Comparison of ENCODE assay signal across 13 cellular contexts in the genomic region with DNA sequence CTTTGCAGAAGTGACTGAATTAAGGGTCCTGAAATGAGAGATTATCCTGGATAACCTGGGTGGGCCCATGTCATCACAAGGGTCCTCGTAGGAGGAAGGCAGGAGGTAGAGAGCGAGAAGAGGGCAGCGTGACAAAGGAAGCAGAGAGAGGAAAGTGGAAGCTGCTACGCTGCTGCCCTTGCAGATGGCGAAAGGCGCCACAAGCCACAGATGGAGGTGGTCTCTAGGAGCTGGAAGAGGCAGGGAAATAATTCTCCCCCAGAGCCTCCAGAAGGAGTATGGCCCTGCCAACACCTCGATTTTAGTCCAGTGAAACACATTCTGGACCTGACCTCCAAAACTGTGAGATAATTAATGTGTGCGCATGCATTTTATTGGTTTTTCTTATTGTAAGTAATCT. TPM values are rescaled to one million over a fixed set of nuclear protein-coding genes. Genes with fewer than 3 reads are reported as not detected.
DNase-seq lines count a peak whose midpoint lies in the region; ATAC-seq and TF ChIP-seq lines count a peak whose summit lies in the region.
"Had no signal": no experiment of that assay in that cellular context is flagged by ENCODE, and none has a peak within 500 bp of the region (broad histone marks: within the 10 kb centered on the region; RNA-seq: fewer than 3 reads in every experiment).

No MANE protein-coding gene starts in this region.

- ATAC-seq in activated B cell treated with CpG ODN at 0.5 μM for 24 hours (ENCODE audit: low read depth) (no peak), right lobe of liver (no peak), GM18505 (IDR thresholded peaks at IDR 0.05; ENCODE audit: unreplicated experiment) (no peak), HG02884 (IDR thresholded peaks at IDR 0.05; ENCODE audit: unreplicated experiment) (no peak)
- ATAC-seq: activated naive CD4-positive, alpha-beta T cell treated with anti-CD3 and anti-CD28 coated beads, Interleukin-2, amount 50 U/mL, for 72 hours had no signal

- no peak overlapping the region for H3K9ac ChIP-seq in stomach smooth muscle (ENCODE audit: low read length in 2 of 2)

- H3K36me3 ChIP-seq in right lobe of liver (no peaks in the 10 kb centered on the region), stomach smooth muscle (ENCODE audit: control insufficient read depth in 2 of 2, insufficient read depth in 2 of 2, low read length in 2 of 2) (no peaks in the 10 kb centered on the region)

- CTCF ChIA-PET in activated B cell treated with CpG ODN at 0.5 μM for 24 hours (lab: Charles Lee), result no interaction called here

- no peaks in the 10 kb centered on the region for H3K9me3 Mint-ChIP-seq in IgD-negative memory B cell
- no peaks in the 10 kb centered on the region for H3K9me3 Mint-ChIP-seq in activated B cell treated with CpG ODN at 0.5 μM for 24 hours
- H3K9me3 Mint-ChIP-seq: activated naive CD4-positive, alpha-beta T cell treated with anti-CD3 and anti-CD28 coated beads, Interleukin-2, amount 50 U/mL, for 72 hours had no signal

- no peak for TF ChIP-seq CTCF in activated B cell treated with CpG ODN at 0.5 μM for 24 hours (IDR thresholded peaks at IDR 0.05)
- no peak for TF ChIP-seq CTCF in right lobe of liver (IDR thresholded peaks at IDR 0.05)

- no peaks in the 10 kb centered on the region for H3K27me3 ChIP-seq in right lobe of liver
- no peaks in the 10 kb centered on the region for H3K27me3 ChIP-seq in stomach smooth muscle (ENCODE audit: control insufficient read depth in 1 of 2, insufficient read depth in 2 of 2, low read length in 2 of 2)

- POLR2A ChIA-PET in activated B cell treated with CpG ODN at 0.5 μM for 24 hours (lab: Charles Lee), result interaction anchor here (0.6 to 2.1 kb wide), 4 partner anchors 12 to 484 kb away, joined by 3 to 15 read pairs (median 6); partner anchors contain the start of gene TMEM184B

- H3K4me3 ChIP-seq in right lobe of liver, result no peak overlapping the region
- H3K4me3 ChIP-seq in stomach smooth muscle (ENCODE audit: low read length in 2 of 2), result no peak overlapping the region

- H3K36me3 Mint-ChIP-seq in IgD-negative memory B cell (no peaks in the 10 kb centered on the region), activated B cell treated with CpG ODN at 0.5 μM for 24 hours (ENCODE audit: low read depth) (no peaks in the 10 kb centered on the region)
- H3K36me3 Mint-ChIP-seq: activated naive CD4-positive, alpha-beta T cell treated with anti-CD3 and anti-CD28 coated beads, Interleukin-2, amount 50 U/mL, for 72 hours had no signal

- peak overlapping the region in 1 of 3 donors; percentile 53 for H3K27ac Mint-ChIP-seq in IgD-negative memory B cell
- peak overlapping the region; percentile 54 for H3K27ac Mint-ChIP-seq in activated B cell treated with CpG ODN at 0.5 μM for 24 hours

- H3K27ac ChIP-seq in right lobe of liver, result peak overlapping the region in 2 of 3 donors; percentile 45 to 49
- H3K27ac ChIP-seq in stomach smooth muscle (ENCODE audit: low read length), result peak overlapping the region; percentile 49

- 58% methylated on average over 7 of the region's 8 CpGs for WGBS in right lobe of liver (ENCODE audit: insufficient coverage, low coverage, low lambda C conversion rate, missing lambda C conversion rate)

- no peaks in the 10 kb centered on the region for H3K9me3 ChIP-seq in right lobe of liver
- no peaks in the 10 kb centered on the region for H3K9me3 ChIP-seq in stomach smooth muscle (ENCODE audit: control insufficient read depth in 2 of 2, low read length in 2 of 2)

- H3K27me3 Mint-ChIP-seq in IgD-negative memory B cell, result no peaks in the 10 kb centered on the region
- H3K27me3 Mint-ChIP-seq in activated B cell treated with CpG ODN at 0.5 μM for 24 hours, result no peaks in the 10 kb centered on the region

- intact Hi-C loops in activated B cell treated with CpG ODN at 0.5 μM for 24 hours (cut with micrococcal nuclease), result no loop called here
- intact Hi-C loops in right lobe of liver (cut with DNase I), result no loop called here

- peaks cover 18 to 36% (median 28%) of the 10 kb centered on the region in 3 donors for H3K4me1 Mint-ChIP-seq in IgD-negative memory B cell
- peaks cover 35% of the 10 kb centered on the region for H3K4me1 Mint-ChIP-seq in activated B cell treated with CpG ODN at 0.5 μM for 24 hours

- TF ChIP-seq POLR2A in right lobe of liver (IDR thresholded peaks at IDR 0.05) (no peak), GM18505 (IDR thresholded peaks at IDR 0.05; ENCODE audit: borderline replicate concordance, extremely low read depth, insufficient read depth, insufficient read length) (no peak)

- H3K4me3 Mint-ChIP-seq in IgD-negative memory B cell (peak overlapping the region in 3 of 4 donors; percentile 25 to 66 (median 57)), activated B cell treated with CpG ODN at 0.5 μM for 24 hours (no peak overlapping the region)

- DNase-seq in activated B cell treated with CpG ODN at 0.5 μM for 24 hours (no peak), right lobe of liver (no peak), NCI-H187 treated with DMSO at 0.1 percent for 48 hours (lab: John Stamatoyannopoulos, UW) (no peak), DMS53 (lab: John Stamatoyannopoulos, UW) (no peak)
- DNase-seq: Calu3; cortex of kidney; NCI-H1417 treated with DMSO at 0.1 percent for 48 hours; stimulated activated CD4-positive, alpha-beta T cell treated with anti-CD3 and anti-CD28 coated beads, Interleukin-4, amount 100 ng/mL, for 24 hours had no signal

- peaks cover 0 to 11% (median 4%) of the 10 kb centered on the region in 4 donors for H3K4me1 ChIP-seq in right lobe of liver
- peaks cover 55% of the 10 kb centered on the region for H3K4me1 ChIP-seq in stomach smooth muscle (ENCODE audit: control insufficient read depth, insufficient read depth, low read length)

RNA-seq across cellular contexts. Expression of gene TMEM184B, which starts 13.4 kb away (rescaled TPM):
- polyA plus RNA-seq in IgD-negative memory B cell, result 5.9 TPM
- total RNA-seq in activated B cell treated with CpG ODN at 0.5 μM for 24 hours (17.4 and 24.0 TPM in 2 replicates), right lobe of liver (10 to 100 TPM in 5 of 6 experiments, 1 to 10 TPM in 1; 7.9 to 42.6 (median 16.9) TPM)

RNA-seq across cellular contexts. Expression of gene MAFF, which starts 57.6 kb away (rescaled TPM):
- 1.5 TPM for polyA plus RNA-seq in IgD-negative memory B cell
- total RNA-seq in activated B cell treated with CpG ODN at 0.5 μM for 24 hours, result 2.3 and 4.5 TPM in 2 replicates
- 10 to 100 TPM in 3 of 6 experiments, 1 to 10 TPM in 3; 2.6 to 30.6 (median 11.0) TPM for total RNA-seq in right lobe of liver

RNA-seq across cellular contexts. Expression of gene CSNK1E, which starts 57.9 kb away (rescaled TPM):
- 12.6 TPM for polyA plus RNA-seq in IgD-negative memory B cell
- 80.6 and 85.2 TPM in 2 replicates for total RNA-seq in activated B cell treated with CpG ODN at 0.5 μM for 24 hours
- total RNA-seq in right lobe of liver, result 10 to 100 TPM; 19.9 to 41.8 (median 27.4) TPM
